Comparison of ENCODE assay signal across 8 cellular contexts in genomic region chr1:155978973-155979429, GRCh38. TPM values are rescaled to one million over a fixed set of nuclear protein-coding genes. Genes with fewer than 3 reads are reported as not detected.
DNase-seq lines count a peak whose midpoint lies in the region; ATAC-seq and TF ChIP-seq lines count a peak whose summit lies in the region.

No MANE protein-coding gene starts in this region.

- peak; percentile 40 to 47 for DNase-seq in activated CD4-positive, alpha-beta T cell treated with anti-CD3 and anti-CD28 coated beads, Interleukin-2, amount 50 U/mL, for 48 hours
- DNase-seq in activated CD4-positive, alpha-beta T cell treated with anti-CD3 and anti-CD28 coated beads, Interleukin-2, amount 50 U/mL, for 1 hour: no peak
- no peak for DNase-seq in epithelial cell of esophagus (ENCODE audit: low read depth)
- peak; percentile 72 for DNase-seq in natural killer cell treated with Interleukin-12 subunit alpha and Interleukin-12 subunit beta and Interleukin-15 and Interleukin-18, amount 100 ng/mL, for 72 hours (ENCODE audit: low spot score)
- DNase-seq in NCI-H524 (lab: John Stamatoyannopoulos, UW): no peak
- DNase-seq in hippocampal formation (lab: John Stamatoyannopoulos, UW): no peak
- DNase-seq in SK-N-DZ (ENCODE audit: low spot score): no peak

- no peaks in the 10 kb centered on the region for H3K9me3 Mint-ChIP-seq in natural killer cell treated with Interleukin-12 subunit alpha and Interleukin-12 subunit beta and Interleukin-15 and Interleukin-18, amount 100 ng/mL, for 72 hours

- peak; percentile 9; the same call in 2 of the 3 replicates for ATAC-seq in SK-N-SH treated with all-trans-retinoic acid at 6 μM for 48 hours
- peak in 1 of 2 donors; percentile 55 for ATAC-seq in natural killer cell treated with Interleukin-12 subunit alpha and Interleukin-12 subunit beta and Interleukin-15 and Interleukin-18, amount 100 ng/mL, for 72 hours

- TF ChIP-seq CTCF in epithelial cell of esophagus (IDR thresholded peaks at IDR 0.05; ENCODE audit: insufficient read depth, low read depth, low read length, missing control alignments): no peak

- H3K4me1 Mint-ChIP-seq in natural killer cell treated with Interleukin-12 subunit alpha and Interleukin-12 subunit beta and Interleukin-15 and Interleukin-18, amount 100 ng/mL, for 72 hours (ENCODE audit: low read depth in 2 of 2): peaks cover 72% of the 10 kb centered on the region in 2 donors

- H3K4me3 ChIP-seq in epithelial cell of esophagus (ENCODE audit: low read length): peak overlapping the region; percentile 80

- H3K4me3 Mint-ChIP-seq in natural killer cell treated with Interleukin-12 subunit alpha and Interleukin-12 subunit beta and Interleukin-15 and Interleukin-18, amount 100 ng/mL, for 72 hours: peak overlapping the region; percentile 92

- peak overlapping the region; percentile 87 to 92 for H3K27ac Mint-ChIP-seq in natural killer cell treated with Interleukin-12 subunit alpha and Interleukin-12 subunit beta and Interleukin-15 and Interleukin-18, amount 100 ng/mL, for 72 hours

- peaks cover 5% of the 10 kb centered on the region for H3K36me3 Mint-ChIP-seq in natural killer cell treated with Interleukin-12 subunit alpha and Interleukin-12 subunit beta and Interleukin-15 and Interleukin-18, amount 100 ng/mL, for 72 hours

- H3K27me3 Mint-ChIP-seq in natural killer cell treated with Interleukin-12 subunit alpha and Interleukin-12 subunit beta and Interleukin-15 and Interleukin-18, amount 100 ng/mL, for 72 hours: no peaks in the 10 kb centered on the region

TF ChIP-seq in SK-N-SH treated with all-trans-retinoic acid at 6 μM for 48 hours, 23 proteins besides CTCF, POLR2A, EP300 and RAD21:
- TF ChIP-seq ZFP30 (CRISPR knock-in tag; IDR thresholded peaks at IDR 0.05): no peak
- TF ChIP-seq RARB (CRISPR knock-in tag; IDR thresholded peaks at IDR 0.05): no peak
- no peak for TF ChIP-seq ZNF70 (CRISPR knock-in tag; IDR thresholded peaks at IDR 0.05)
- no peak for TF ChIP-seq ZNF565 (CRISPR knock-in tag; conservative IDR thresholded peaks at IDR 0.05; ENCODE audit: low read depth)
- no peak for TF ChIP-seq PATZ1 (CRISPR knock-in tag; IDR thresholded peaks at IDR 0.05; ENCODE audit: borderline replicate concordance)
- no peak for TF ChIP-seq GLIS3 (CRISPR knock-in tag; IDR thresholded peaks at IDR 0.05)
- no peak for TF ChIP-seq TCF4 (CRISPR knock-in tag; IDR thresholded peaks at IDR 0.05; ENCODE audit: borderline replicate concordance)
- no peak for TF ChIP-seq ZNF8 (CRISPR knock-in tag; IDR thresholded peaks at IDR 0.05)
- TF ChIP-seq ISL1 (CRISPR knock-in tag; IDR thresholded peaks at IDR 0.05): no peak
- no peak for TF ChIP-seq TSHZ2 (CRISPR knock-in tag; IDR thresholded peaks at IDR 0.05)
- no peak for TF ChIP-seq ZFP3 (CRISPR knock-in tag; IDR thresholded peaks at IDR 0.05)
- TF ChIP-seq ZC3H10 (CRISPR knock-in tag; IDR thresholded peaks at IDR 0.05): no peak
- TF ChIP-seq CSRNP3 (CRISPR knock-in tag; IDR thresholded peaks at IDR 0.05): no peak
- TF ChIP-seq SNAI2 (CRISPR knock-in tag; IDR thresholded peaks at IDR 0.05): no peak
- TF ChIP-seq BACH2 (CRISPR knock-in tag; IDR thresholded peaks at IDR 0.05; ENCODE audit: borderline replicate concordance): no peak

RNA-seq across cellular contexts. Expression of gene ARHGEF2, which starts 0.7 kb away (rescaled TPM):
- total RNA-seq in natural killer cell treated with Interleukin-12 subunit alpha and Interleukin-12 subunit beta and Interleukin-15 and Interleukin-18, amount 100 ng/mL, for 72 hours: 100 to 1,000 TPM; 205 to 234 TPM
- 27.9 and 32.8 TPM in 2 replicates for polyA plus RNA-seq in SK-N-DZ (2014; cell fraction: cytosol; rRNA removed)
- polyA plus RNA-seq in SK-N-DZ (2014; cell fraction: nucleus; rRNA removed): 34.7 and 45.4 TPM in 2 replicates

RNA-seq across cellular contexts. Expression of gene RXFP4, which starts 37.6 kb away (rescaled TPM):
- total RNA-seq in natural killer cell treated with Interleukin-12 subunit alpha and Interleukin-12 subunit beta and Interleukin-15 and Interleukin-18, amount 100 ng/mL, for 72 hours: not detected
- polyA plus RNA-seq in SK-N-DZ (2014; cell fraction: cytosol; rRNA removed): not detected in 2 replicates
- polyA plus RNA-seq in SK-N-DZ (2014; cell fraction: nucleus; rRNA removed): not detected in 2 replicates

RNA-seq across cellular contexts. Expression of gene SSR2, which starts 41.8 kb away (rescaled TPM):
- total RNA-seq in natural killer cell treated with Interleukin-12 subunit alpha and Interleukin-12 subunit beta and Interleukin-15 and Interleukin-18, amount 100 ng/mL, for 72 hours: 100 to 1,000 TPM; 240 to 299 TPM
- 313 and 427 TPM in 2 replicates for polyA plus RNA-seq in SK-N-DZ (2014; cell fraction: cytosol; rRNA removed)
- 175 and 241 TPM in 2 replicates for polyA plus RNA-seq in SK-N-DZ (2014; cell fraction: nucleus; rRNA removed)

RNA-seq across cellular contexts. Expression of gene KHDC4, which starts 44.8 kb away (rescaled TPM):
- 10 to 100 TPM; 47.6 to 96.0 TPM for total RNA-seq in natural killer cell treated with Interleukin-12 subunit alpha and Interleukin-12 subunit beta and Interleukin-15 and Interleukin-18, amount 100 ng/mL, for 72 hours
- polyA plus RNA-seq in SK-N-DZ (2014; cell fraction: cytosol; rRNA removed): 84.3 and 84.8 TPM in 2 replicates
- polyA plus RNA-seq in SK-N-DZ (2014; cell fraction: nucleus; rRNA removed): 250 and 318 TPM in 2 replicates

Comparison
In these comparisons a context has a peak if more than half of its experiments do, and no peak if none do; other contexts are left out.
1. DNase-seq: peak in activated CD4-positive, alpha-beta T cell treated with anti-CD3 and anti-CD28 coated beads, Interleukin-2, amount 50 U/mL, for 48 hours (2 of 2) and natural killer cell treated with Interleukin-12 subunit alpha and Interleukin-12 subunit beta and Interleukin-15 and Interleukin-18, amount 100 ng/mL, for 72 hours (single experiment); none in activated CD4-positive, alpha-beta T cell treated with anti-CD3 and anti-CD28 coated beads, Interleukin-2, amount 50 U/mL, for 1 hour (single experiment), epithelial cell of esophagus (single experiment), NCI-H524 (0 of 2), hippocampal formation (0 of 2) and SK-N-DZ (single experiment).